8 cellular contexts compared by ENCODE assay signal in the genomic region with DNA sequence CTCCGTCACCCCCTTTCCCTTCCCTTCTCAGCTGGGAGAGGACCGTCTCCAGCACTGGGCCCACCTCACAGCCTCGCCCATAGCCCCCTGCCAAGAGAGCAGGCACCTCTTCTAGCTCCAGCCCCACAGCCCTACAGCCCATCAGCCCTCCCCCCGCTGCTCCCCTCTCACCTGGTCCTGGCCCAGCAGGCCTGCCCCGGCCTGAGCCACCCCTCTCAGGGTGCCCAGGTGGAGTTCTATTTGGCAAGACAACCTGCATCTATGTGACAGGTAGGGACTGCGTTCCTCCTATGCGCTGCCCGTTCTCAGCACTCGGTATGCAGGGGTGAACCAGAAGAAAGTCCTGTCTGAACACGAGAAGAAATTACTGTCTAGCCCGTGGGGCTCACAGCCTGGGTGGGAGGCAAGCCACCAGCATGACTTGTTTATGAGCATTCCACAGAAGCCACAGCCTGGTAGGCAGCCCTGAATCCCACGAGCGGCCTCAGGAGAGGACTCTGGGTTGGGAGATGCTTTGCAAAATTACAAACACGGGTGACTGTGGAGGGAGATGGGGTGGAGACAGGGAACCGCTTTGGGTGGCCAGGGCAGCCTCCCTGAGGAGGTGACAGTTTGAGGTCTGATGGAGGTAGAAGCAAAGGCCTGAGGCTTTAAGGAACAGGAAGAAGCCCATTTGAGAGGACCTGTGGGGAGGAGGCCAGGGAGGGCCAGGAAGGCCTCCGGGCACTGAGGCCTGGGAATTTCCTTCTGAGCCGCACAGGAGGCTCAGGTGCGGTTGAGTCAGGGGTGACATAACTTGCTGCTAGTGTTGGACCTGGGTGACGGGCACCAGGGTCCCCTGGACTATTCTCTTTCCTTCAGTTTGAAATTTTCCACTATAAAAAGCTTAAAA. TPM values are rescaled to one million over a fixed set of nuclear protein-coding genes. Genes with fewer than 3 reads are reported as not detected.
A peak's percentile ranks its signal among the peaks of the same experiment; 100 is the strongest.
DNase-seq lines count a peak whose midpoint lies in the region; ATAC-seq and TF ChIP-seq lines count a peak whose summit lies in the region.

No MANE protein-coding gene starts in this region.

- peak overlapping the region; percentile 63 for H3K4me3 Mint-ChIP-seq in mesothelial cell of epicardium

- H3K4me1 ChIP-seq in left ventricle myocardium inferior (peaks cover 78% of the 10 kb centered on the region), uterus (peaks cover 27 to 33% of the 10 kb centered on the region in 2 donors)

- no peaks in the 10 kb centered on the region for H3K27me3 ChIP-seq in left ventricle myocardium inferior (ENCODE audit: low read depth)
- no peaks in the 10 kb centered on the region for H3K27me3 ChIP-seq in uterus

- intact Hi-C loops in left ventricle myocardium inferior (cut with micrococcal nuclease), result no loop called here
- intact Hi-C loops in Right ventricle myocardium inferior (cut with DNase I), result loop anchor here (2.0 to 10.0 kb wide), 4 partner anchors 19 to 449 kb away; partner anchors contain the start of genes C19orf12, POP4 and UQCRFS1
- intact Hi-C loops in uterus (cut with DNase I; ENCODE audit: low total_unique reads), result no loop called here

- no peak for ATAC-seq in Right ventricle myocardium inferior
- ATAC-seq in GM18505 (IDR thresholded peaks at IDR 0.05; ENCODE audit: unreplicated experiment), result no peak
- ATAC-seq in HG03460 (IDR thresholded peaks at IDR 0.05; ENCODE audit: unreplicated experiment), result no peak

- TF ChIP-seq CTCF in left ventricle myocardium inferior (IDR thresholded peaks at IDR 0.05; ENCODE audit: borderline replicate concordance) (no peak), mesothelial cell of epicardium (IDR thresholded peaks at IDR 0.05; ENCODE audit: unreplicated experiment) (no peak), uterus (IDR thresholded peaks at IDR 0.05) (no peak)

- H3K27ac Mint-ChIP-seq in mesothelial cell of epicardium, result peak overlapping the region; percentile 6

- H3K36me3 ChIP-seq in left ventricle myocardium inferior (no peaks in the 10 kb centered on the region), uterus (no peaks in the 10 kb centered on the region)

- H3K27ac ChIP-seq in left ventricle myocardium inferior (replicated peaks), result peak overlapping the region; percentile 98
- peak overlapping the region; percentile 96 to 97 for H3K27ac ChIP-seq in uterus

- TF ChIP-seq POLR2A in uterus (IDR thresholded peaks at IDR 0.05), result no peak
- no peak for TF ChIP-seq POLR2A in GM18505 (IDR thresholded peaks at IDR 0.05; ENCODE audit: borderline replicate concordance, extremely low read depth, insufficient read depth, insufficient read length)

- no peaks in the 10 kb centered on the region for H3K9me3 Mint-ChIP-seq in mesothelial cell of epicardium

- H3K4me1 Mint-ChIP-seq in mesothelial cell of epicardium, result peaks cover 45% of the 10 kb centered on the region

- DNase-seq in left ventricle myocardium inferior (no peak), Right ventricle myocardium inferior (ENCODE audit: missing footprints) (no peak), astrocyte of the hippocampus (ENCODE audit: low read depth, low spot score) (peak; percentile 72), mesothelial cell of epicardium (ENCODE audit: low spot score in 2 of 2, unreplicated experiment in 2 of 2) (no peak), uterus (no peak), ACHN (no peak)

- H3K36me3 Mint-ChIP-seq in mesothelial cell of epicardium, result no peaks in the 10 kb centered on the region

- peak overlapping the region; percentile 98 for H3K4me3 ChIP-seq in left ventricle myocardium inferior
- no peak overlapping the region for H3K4me3 ChIP-seq in uterus

- peaks cover 23% of the 10 kb centered on the region for H3K27me3 Mint-ChIP-seq in mesothelial cell of epicardium (ENCODE audit: low read depth)

- in situ Hi-C loops in ACHN (cut with HindIII; ENCODE audit: low pct_ligation_motif_present, low pct_unique_long_range_greater_than_20kb, low sequenced_read_pairs), result no loop called here

- no peaks in the 10 kb centered on the region for H3K9me3 ChIP-seq in left ventricle myocardium inferior (replicated peaks)
- no peaks in the 10 kb centered on the region for H3K9me3 ChIP-seq in uterus

RNA-seq across cellular contexts. Expression of gene PLEKHF1, which starts 1.2 kb away (rescaled TPM):
- total RNA-seq in left ventricle myocardium inferior (27.8 TPM), Right ventricle myocardium inferior (43.6 TPM), mesothelial cell of epicardium (0.47 to 0.92 TPM (median 0.64 TPM) in 3 replicates), uterus (10 to 100 TPM in 3 of 4 donors, 1 to 10 TPM in 1; 7.4 to 35.9 (median 19.7) TPM)

RNA-seq across cellular contexts. Expression of gene C19orf12, which starts 51.0 kb away (rescaled TPM):
- 48.6 TPM for total RNA-seq in left ventricle myocardium inferior
- total RNA-seq in Right ventricle myocardium inferior, result 64.2 TPM
- total RNA-seq in mesothelial cell of epicardium, result 26.9 to 29.8 TPM (median 27.1 TPM) in 3 replicates
- 10 to 100 TPM in 3 of 4 donors, 1 to 10 TPM in 1; 8.5 to 35.0 (median 31.5) TPM for total RNA-seq in uterus

RNA-seq across cellular contexts. Expression of gene POP4, which starts 58.0 kb away (rescaled TPM):
- total RNA-seq in left ventricle myocardium inferior, result 53.9 TPM
- 58.0 TPM for total RNA-seq in Right ventricle myocardium inferior
- total RNA-seq in mesothelial cell of epicardium, result 39.7 to 46.2 TPM (median 39.9 TPM) in 3 replicates
- 10 to 100 TPM; 10.3 to 54.0 (median 36.4) TPM for total RNA-seq in uterus
